21 cellular contexts compared by ENCODE assay signal in genomic region chr6:423799-424345, GRCh38. TPM values are rescaled to one million over a fixed set of nuclear protein-coding genes. Genes with fewer than 3 reads are reported as not detected.
DNase-seq lines count a peak whose midpoint lies in the region; ATAC-seq, FAIRE-seq and TF ChIP-seq lines count a peak whose summit lies in the region.
"Had no signal": no experiment of that assay in that cellular context is flagged by ENCODE, and none has a peak within 500 bp of the region (broad histone marks: within the 10 kb centered on the region; RNA-seq: fewer than 3 reads in every experiment).

No MANE protein-coding gene starts in this region.

- no peaks in the 10 kb centered on the region for H3K27me3 ChIP-seq in hepatocyte
- H3K27me3 ChIP-seq: BLaER1 treated with 17β-estradiol and CSF1 and Interleukin-3, amounts not matched to agents 10 nM and 100 nM had no signal

- TF ChIP-seq CTCF in A549 (IDR thresholded peaks at IDR 0.05) (no peak), hepatocyte (IDR thresholded peaks at IDR 0.05; ENCODE audit: poor library complexity) (no peak)

- CTCF ChIA-PET in A549 (lab: Yijun Ruan, JAX) = no interaction called here

- H3K27ac ChIP-seq in A549 = peak overlapping the region; percentile 97 to 99
- H3K27ac ChIP-seq in hepatocyte = peak overlapping the region; percentile 93
- H3K27ac ChIP-seq: 22Rv1, HL-60 had no signal

- peaks cover 19% of the 10 kb centered on the region for H3K4me1 ChIP-seq in A549
- peaks cover 14% of the 10 kb centered on the region for H3K4me1 ChIP-seq in hepatocyte (ENCODE audit: insufficient read depth)

- TF ChIP-seq EP300 in A549 (IDR thresholded peaks at IDR 0.05) = no peak

- H3K4me3 ChIP-seq in A549 (no peak overlapping the region), hepatocyte (no peak overlapping the region)
- H3K4me3 ChIP-seq: BLaER1 treated with 17β-estradiol and CSF1 and Interleukin-3, amounts not matched to agents 10 nM and 100 nM had no signal

- DNase-seq in activated CD4-positive, CD25-positive, alpha-beta regulatory T cell treated with anti-CD3 and anti-CD28 coated beads, Interleukin-2, amount 50 U/mL, for 72 hours = peak; percentile 31
- DNase-seq in A549 (ENCODE audit: low read depth in 1 of 2, low spot score in 1 of 2) (no peak), hepatocyte (ENCODE audit: low spot score) (no peak), posterior vena cava (ENCODE audit: low spot score) (peak; percentile 70), RPMI8226 (no peak), anterior cingulate cortex (lab: John Stamatoyannopoulos, UW) (no peak)
- DNase-seq in stimulated activated CD4-positive, alpha-beta T cell treated with anti-CD3 and anti-CD28 coated beads, Interleukin-2, amount 100 ng/mL, for 24 hours = no peak
- DNase-seq: GF-D8, GOT3, HFFc6, KBM-7, NCI-H1092 treated with DMSO at 0.1 percent for 48 hours, NCI-H187, NCI-H446 treated with DMSO at 0.1 percent for 48 hours, NCI-H82, SHP77 had no signal

- H3K79me2 ChIP-seq in hepatocyte = no peaks in the 10 kb centered on the region

- POLR2A ChIA-PET in A549 (lab: Yijun Ruan, JAX) = no interaction called here

- no peak for TF ChIP-seq POLR2A in A549 (IDR thresholded peaks at IDR 0.05; ENCODE audit: low read length)

- H2AFZ ChIP-seq in hepatocyte = no peak overlapping the region

- intact Hi-C loops in posterior vena cava (cut with DNase I) = no loop called here

- H3K4me2 ChIP-seq in A549 = no peak overlapping the region
- H3K4me2 ChIP-seq in hepatocyte = no peak overlapping the region

- 92% methylated on average over 31 of the region's 39 CpGs for WGBS in A549 (ENCODE audit: missing lambda C conversion rate)
- WGBS in hepatocyte (ENCODE audit: low lambda C conversion rate, missing lambda C conversion rate) = 97% methylated on average over 16 of the region's 39 CpGs

- ATAC-seq in activated CD4-positive, CD25-positive, alpha-beta regulatory T cell treated with anti-CD3 and anti-CD28 coated beads, Interleukin-2, amount 50 U/mL, for 24 hours = no peak
- no peak for ATAC-seq in A549

- FAIRE-seq in A549 (lab: Jason Lieb, UNC) = no peak
- FAIRE-seq: GM19239 had no signal

- no peaks in the 10 kb centered on the region for H4K20me1 ChIP-seq in hepatocyte (ENCODE audit: insufficient read depth, poor library complexity, severe bottlenecking)
- H4K20me1 ChIP-seq: BLaER1 treated with 17β-estradiol and CSF1 and Interleukin-3, amounts not matched to agents 10 nM and 100 nM had no signal

- H3K36me3 ChIP-seq in hepatocyte (replicated peaks; ENCODE audit: insufficient read depth, low read depth) = no peaks in the 10 kb centered on the region
- H3K36me3 ChIP-seq: BLaER1 treated with 17β-estradiol and CSF1 and Interleukin-3, amounts not matched to agents 10 nM and 100 nM had no signal

- H3K9me3 ChIP-seq in A549 (peaks cover 8% of the 10 kb centered on the region), hepatocyte (ENCODE audit: low read depth) (no peaks in the 10 kb centered on the region)

- TF ChIP-seq RAD21 in A549 (conservative IDR thresholded peaks at IDR 0.05 in 1 of 2, IDR thresholded peaks at IDR 0.05 in 1 of 2) = no peak

- no peaks in the 10 kb centered on the region for H3K9me2 ChIP-seq in hepatocyte (replicated peaks; ENCODE audit: insufficient read depth)

TF ChIP-seq in A549, 52 proteins besides CTCF, POLR2A, EP300 and RAD21:
- TF ChIP-seq ZNF302 (CRISPR knock-in tag; IDR thresholded peaks at IDR 0.05) = no peak
- TF ChIP-seq FOXS1 (CRISPR knock-in tag; IDR thresholded peaks at IDR 0.05) = no peak
- TF ChIP-seq BHLHE40 (IDR thresholded peaks at IDR 0.05; ENCODE audit: low read depth, low read length) = no peak

RNA-seq across cellular contexts. Expression of gene IRF4, which starts 32.3 kb away (rescaled TPM):
- polyA plus RNA-seq in A549 (2011; rRNA removed) (0.03 and 0.07 TPM in 2 replicates), A549 (2017; fragmentation: RNase III; extraction: RNeasy Plus Mini Kit Qiagen cat#74134 plus additional on column Dnase treatment) (0.03 TPM in 2 of 3 replicates, not detected in the other), hepatocyte (0.02 TPM in 1 of 2 replicates, not detected in the other)
- polyA plus RNA-seq in A549 (2012; cell fraction: cytosol; rRNA removed) = 0.01 TPM in 1 of 2 replicates, not detected in the other
- polyA plus RNA-seq in A549 (2012; cell fraction: nucleus; rRNA removed) = 0.02 TPM in 2 replicates
- 0.05 and 0.21 TPM in 2 replicates for polyA minus RNA-seq in A549 (2011; rRNA and poly(A)+ RNA removed)
- total RNA-seq in hepatocyte (0.23 and 0.44 TPM in 2 replicates), posterior vena cava (1 to 10 TPM; 1.7 to 2.7 TPM)
- total RNA-seq: HFFc6 had no signal

Comparison
In these comparisons a context has a peak if more than half of its experiments do, and no peak if none do; other contexts are left out.
1. DNase-seq: peak in activated CD4-positive, CD25-positive, alpha-beta regulatory T cell treated with anti-CD3 and anti-CD28 coated beads, Interleukin-2, amount 50 U/mL, for 72 hours (single experiment) and posterior vena cava (single experiment); none in A549 (0 of 2), hepatocyte (single experiment), RPMI8226 (single experiment), anterior cingulate cortex (0 of 58) and stimulated activated CD4-positive, alpha-beta T cell treated with anti-CD3 and anti-CD28 coated beads, Interleukin-2, amount 100 ng/mL, for 24 hours (0 of 2).